In the genomic region with DNA sequence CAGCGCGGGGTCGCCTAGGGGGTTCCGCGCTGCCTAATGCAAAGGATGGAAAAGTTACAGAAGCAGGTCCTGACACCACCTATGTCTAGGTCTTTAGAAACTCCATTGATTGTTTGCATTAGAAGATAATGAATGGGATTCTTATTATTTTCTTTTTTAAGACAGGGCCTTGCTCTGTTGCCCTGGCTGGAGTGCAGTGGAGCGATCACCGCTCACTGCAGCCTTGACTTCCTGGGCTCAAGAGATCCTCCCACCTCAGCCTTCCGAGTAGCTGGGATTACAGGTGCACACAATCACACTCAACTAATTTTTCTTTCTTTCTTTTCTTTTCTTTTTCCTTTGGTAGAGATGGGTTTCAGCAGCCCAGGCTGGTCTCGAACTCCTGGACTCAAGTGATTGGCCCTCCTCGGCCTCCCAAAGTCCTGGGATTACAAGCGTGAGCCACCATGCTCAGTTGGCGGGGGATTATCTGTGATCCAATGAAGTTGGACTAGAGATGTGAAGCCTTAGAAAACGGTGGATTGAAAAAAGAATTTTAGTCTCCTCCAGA, we compare ENCODE assay signal across 1 cellular context.
TF ChIP-seq lines count a peak whose summit lies in the region.

No MANE protein-coding gene starts in this region.

TF ChIP-seq in HepG2, 621 proteins besides CTCF, POLR2A, EP300 and RAD21 (continued from another document and continues in another):
- no peak for TF ChIP-seq ZFP90 (CRISPR knock-in tag; IDR thresholded peaks at IDR 0.05; ENCODE audit: borderline replicate concordance)
- no peak for TF ChIP-seq ZNF839 (CRISPR knock-in tag; IDR thresholded peaks at IDR 0.05; ENCODE audit: borderline replicate concordance)
- no peak for TF ChIP-seq ZNF431 (CRISPR knock-in tag; IDR thresholded peaks at IDR 0.05; ENCODE audit: borderline replicate concordance, low read depth)
- TF ChIP-seq ZSCAN20 (CRISPR knock-in tag; IDR thresholded peaks at IDR 0.05; ENCODE audit: borderline replicate concordance), result 0 out of 2 replicates have a peak, but pooled peaks have one; percentile 36
- TF ChIP-seq ZNF18 (CRISPR knock-in tag; IDR thresholded peaks at IDR 0.05; ENCODE audit: insufficient replicate concordance), result peak; percentile 2
- no peak; the same call in 1 of the 2 replicates for TF ChIP-seq SALL2 (CRISPR knock-in tag; IDR thresholded peaks at IDR 0.05)
- no peak for TF ChIP-seq MAF1 (CRISPR knock-in tag; IDR thresholded peaks at IDR 0.05; ENCODE audit: borderline replicate concordance)
- no peak for TF ChIP-seq RARA (CRISPR knock-in tag; IDR thresholded peaks at IDR 0.05)
- no peak for TF ChIP-seq ATF7-NPFF (CRISPR knock-in tag; IDR thresholded peaks at IDR 0.05; ENCODE audit: low read depth)
- TF ChIP-seq ZNF292 (CRISPR knock-in tag; IDR thresholded peaks at IDR 0.05; ENCODE audit: borderline replicate concordance, low read depth), result no peak
- TF ChIP-seq, protein P1, sequence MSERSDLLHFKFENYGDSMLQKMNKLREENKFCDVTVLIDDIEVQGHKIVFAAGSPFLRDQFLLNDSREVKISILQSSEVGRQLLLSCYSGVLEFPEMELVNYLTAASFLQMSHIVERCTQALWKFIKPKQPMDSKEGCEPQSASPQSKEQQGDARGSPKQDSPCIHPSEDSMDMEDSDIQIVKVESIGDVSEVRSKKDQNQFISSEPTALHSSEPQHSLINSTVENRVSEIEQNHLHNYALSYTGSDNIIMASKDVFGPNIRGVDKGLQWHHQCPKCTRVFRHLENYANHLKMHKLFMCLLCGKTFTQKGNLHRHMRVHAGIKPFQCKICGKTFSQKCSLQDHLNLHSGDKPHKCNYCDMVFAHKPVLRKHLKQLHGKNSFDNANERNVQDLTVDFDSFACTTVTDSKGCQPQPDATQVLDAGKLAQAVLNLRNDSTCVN (CRISPR knock-in tag; IDR thresholded peaks at IDR 0.05; ENCODE audit: borderline replicate concordance), result no peak
- no peak for TF ChIP-seq SP4 (CRISPR knock-in tag; IDR thresholded peaks at IDR 0.05)
- TF ChIP-seq TRIM24 (CRISPR knock-in tag; IDR thresholded peaks at IDR 0.05), result no peak
- TF ChIP-seq RXRA (CRISPR knock-in tag; IDR thresholded peaks at IDR 0.05), result no peak
- TF ChIP-seq ZNF790 (CRISPR knock-in tag; IDR thresholded peaks at IDR 0.05; ENCODE audit: borderline replicate concordance), result no peak
- TF ChIP-seq, protein P2, sequence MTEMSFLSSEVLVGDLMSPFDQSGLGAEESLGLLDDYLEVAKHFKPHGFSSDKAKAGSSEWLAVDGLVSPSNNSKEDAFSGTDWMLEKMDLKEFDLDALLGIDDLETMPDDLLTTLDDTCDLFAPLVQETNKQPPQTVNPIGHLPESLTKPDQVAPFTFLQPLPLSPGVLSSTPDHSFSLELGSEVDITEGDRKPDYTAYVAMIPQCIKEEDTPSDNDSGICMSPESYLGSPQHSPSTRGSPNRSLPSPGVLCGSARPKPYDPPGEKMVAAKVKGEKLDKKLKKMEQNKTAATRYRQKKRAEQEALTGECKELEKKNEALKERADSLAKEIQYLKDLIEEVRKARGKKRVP (CRISPR knock-in tag; IDR thresholded peaks at IDR 0.05), result no peak
- no peak for TF ChIP-seq USF2 (IDR thresholded peaks at IDR 0.05; ENCODE audit: low read depth, low read length)
- TF ChIP-seq USF2 (CRISPR knock-in tag; IDR thresholded peaks at IDR 0.05; ENCODE audit: borderline replicate concordance), result no peak
- TF ChIP-seq ZHX2 (IDR thresholded peaks at IDR 0.05; ENCODE audit: low read depth), result no peak
- no peak for TF ChIP-seq ZHX2 (CRISPR knock-in tag; IDR thresholded peaks at IDR 0.05; ENCODE audit: borderline replicate concordance)
- no peak for TF ChIP-seq HDAC6 (IDR thresholded peaks at IDR 0.05; ENCODE audit: low read depth, low read length)
- no peak for TF ChIP-seq ELF3 (CRISPR knock-in tag; IDR thresholded peaks at IDR 0.05)
- TF ChIP-seq, protein P3, sequence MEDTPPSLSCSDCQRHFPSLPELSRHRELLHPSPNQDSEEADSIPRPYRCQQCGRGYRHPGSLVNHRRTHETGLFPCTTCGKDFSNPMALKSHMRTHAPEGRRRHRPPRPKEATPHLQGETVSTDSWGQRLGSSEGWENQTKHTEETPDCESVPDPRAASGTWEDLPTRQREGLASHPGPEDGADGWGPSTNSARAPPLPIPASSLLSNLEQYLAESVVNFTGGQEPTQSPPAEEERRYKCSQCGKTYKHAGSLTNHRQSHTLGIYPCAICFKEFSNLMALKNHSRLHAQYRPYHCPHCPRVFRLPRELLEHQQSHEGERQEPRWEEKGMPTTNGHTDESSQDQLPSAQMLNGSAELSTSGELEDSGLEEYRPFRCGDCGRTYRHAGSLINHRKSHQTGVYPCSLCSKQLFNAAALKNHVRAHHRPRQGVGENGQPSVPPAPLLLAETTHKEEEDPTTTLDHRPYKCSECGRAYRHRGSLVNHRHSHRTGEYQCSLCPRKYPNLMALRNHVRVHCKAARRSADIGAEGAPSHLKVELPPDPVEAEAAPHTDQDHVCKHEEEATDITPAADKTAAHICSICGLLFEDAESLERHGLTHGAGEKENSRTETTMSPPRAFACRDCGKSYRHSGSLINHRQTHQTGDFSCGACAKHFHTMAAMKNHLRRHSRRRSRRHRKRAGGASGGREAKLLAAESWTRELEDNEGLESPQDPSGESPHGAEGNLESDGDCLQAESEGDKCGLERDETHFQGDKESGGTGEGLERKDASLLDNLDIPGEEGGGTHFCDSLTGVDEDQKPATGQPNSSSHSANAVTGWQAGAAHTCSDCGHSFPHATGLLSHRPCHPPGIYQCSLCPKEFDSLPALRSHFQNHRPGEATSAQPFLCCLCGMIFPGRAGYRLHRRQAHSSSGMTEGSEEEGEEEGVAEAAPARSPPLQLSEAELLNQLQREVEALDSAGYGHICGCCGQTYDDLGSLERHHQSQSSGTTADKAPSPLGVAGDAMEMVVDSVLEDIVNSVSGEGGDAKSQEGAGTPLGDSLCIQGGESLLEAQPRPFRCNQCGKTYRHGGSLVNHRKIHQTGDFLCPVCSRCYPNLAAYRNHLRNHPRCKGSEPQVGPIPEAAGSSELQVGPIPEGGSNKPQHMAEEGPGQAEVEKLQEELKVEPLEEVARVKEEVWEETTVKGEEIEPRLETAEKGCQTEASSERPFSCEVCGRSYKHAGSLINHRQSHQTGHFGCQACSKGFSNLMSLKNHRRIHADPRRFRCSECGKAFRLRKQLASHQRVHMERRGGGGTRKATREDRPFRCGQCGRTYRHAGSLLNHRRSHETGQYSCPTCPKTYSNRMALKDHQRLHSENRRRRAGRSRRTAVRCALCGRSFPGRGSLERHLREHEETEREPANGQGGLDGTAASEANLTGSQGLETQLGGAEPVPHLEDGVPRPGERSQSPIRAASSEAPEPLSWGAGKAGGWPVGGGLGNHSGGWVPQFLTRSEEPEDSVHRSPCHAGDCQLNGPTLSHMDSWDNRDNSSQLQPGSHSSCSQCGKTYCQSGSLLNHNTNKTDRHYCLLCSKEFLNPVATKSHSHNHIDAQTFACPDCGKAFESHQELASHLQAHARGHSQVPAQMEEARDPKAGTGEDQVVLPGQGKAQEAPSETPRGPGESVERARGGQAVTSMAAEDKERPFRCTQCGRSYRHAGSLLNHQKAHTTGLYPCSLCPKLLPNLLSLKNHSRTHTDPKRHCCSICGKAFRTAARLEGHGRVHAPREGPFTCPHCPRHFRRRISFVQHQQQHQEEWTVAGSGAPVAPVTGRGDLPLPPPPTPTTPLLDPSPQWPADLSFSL (CRISPR knock-in tag; IDR thresholded peaks at IDR 0.05), result no peak
- TF ChIP-seq ZSCAN30 (CRISPR knock-in tag; IDR thresholded peaks at IDR 0.05), result no peak
- no peak for TF ChIP-seq HNRNPK (IDR thresholded peaks at IDR 0.05; ENCODE audit: low read depth, low read length, poor library complexity, severe bottlenecking)
- TF ChIP-seq ELF1 (CRISPR knock-in tag; IDR thresholded peaks at IDR 0.05), result no peak
- TF ChIP-seq, protein P4, sequence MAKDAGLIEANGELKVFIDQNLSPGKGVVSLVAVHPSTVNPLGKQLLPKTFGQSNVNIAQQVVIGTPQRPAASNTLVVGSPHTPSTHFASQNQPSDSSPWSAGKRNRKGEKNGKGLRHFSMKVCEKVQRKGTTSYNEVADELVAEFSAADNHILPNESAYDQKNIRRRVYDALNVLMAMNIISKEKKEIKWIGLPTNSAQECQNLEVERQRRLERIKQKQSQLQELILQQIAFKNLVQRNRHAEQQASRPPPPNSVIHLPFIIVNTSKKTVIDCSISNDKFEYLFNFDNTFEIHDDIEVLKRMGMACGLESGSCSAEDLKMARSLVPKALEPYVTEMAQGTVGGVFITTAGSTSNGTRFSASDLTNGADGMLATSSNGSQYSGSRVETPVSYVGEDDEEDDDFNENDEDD (CRISPR knock-in tag; IDR thresholded peaks at IDR 0.05; ENCODE audit: borderline replicate concordance), result no peak
- TF ChIP-seq ZSCAN21 (CRISPR knock-in tag; IDR thresholded peaks at IDR 0.05; ENCODE audit: borderline replicate concordance), result no peak
- TF ChIP-seq PAF1 (CRISPR knock-in tag; IDR thresholded peaks at IDR 0.05), result no peak
- 0 out of 2 replicates have a peak, but pooled peaks have one; percentile 9 for TF ChIP-seq NR2F6 (IDR thresholded peaks at IDR 0.05)
- TF ChIP-seq NR2F6 (CRISPR knock-in tag; IDR thresholded peaks at IDR 0.05), result no peak
- TF ChIP-seq FOXA1 (IDR thresholded peaks at IDR 0.05), result no peak
- no peak for TF ChIP-seq FOXA1 (CRISPR knock-in tag; IDR thresholded peaks at IDR 0.05)
- no peak; the same call in 1 of the 2 replicates for TF ChIP-seq ZNF629 (CRISPR knock-in tag; conservative IDR thresholded peaks at IDR 0.05)
- no peak for TF ChIP-seq SMAD9 (CRISPR knock-in tag; IDR thresholded peaks at IDR 0.05)
- TF ChIP-seq SMAD1 (CRISPR knock-in tag; IDR thresholded peaks at IDR 0.05; ENCODE audit: borderline replicate concordance, low read depth), result no peak
- TF ChIP-seq AKAP8 (CRISPR knock-in tag; IDR thresholded peaks at IDR 0.05), result no peak
- TF ChIP-seq EHMT2 (IDR thresholded peaks at IDR 0.05; ENCODE audit: borderline replicate concordance, low read depth, low read length), result peak; percentile 56; the same call in 1 of the 2 replicates
